In the genomic region with DNA sequence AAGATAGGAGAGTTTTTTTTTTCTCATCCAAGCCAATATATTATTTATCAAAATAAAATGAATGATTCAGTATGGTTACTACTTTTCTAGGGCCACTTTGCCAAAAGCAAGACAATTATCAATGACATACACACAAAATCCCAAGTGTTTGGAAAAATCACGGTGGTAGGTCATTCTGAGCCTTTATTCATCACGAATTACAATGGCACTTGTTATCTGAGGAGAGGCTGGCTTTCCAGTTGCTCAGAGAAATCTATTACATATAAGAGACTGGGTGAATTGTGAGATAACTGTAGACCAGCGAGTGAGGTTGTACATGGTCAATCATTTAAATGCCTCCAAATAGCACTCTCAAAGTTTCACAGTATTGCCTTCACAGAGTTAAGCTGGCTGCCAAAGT, we compare ENCODE assay signal across 23 cellular contexts. TPM values are rescaled to one million over a fixed set of nuclear protein-coding genes. Genes with fewer than 3 reads are reported as not detected.
"Had no signal": no experiment of that assay in that cellular context is flagged by ENCODE, and none has a peak within 500 bp of the region (broad histone marks: within the 10 kb centered on the region; RNA-seq: fewer than 3 reads in every experiment).

No MANE protein-coding gene starts in this region.

- DNase-seq: cerebellar nuclear complex; erythroblast; foreskin keratinocyte; heart left ventricle; immature natural killer cell; kidney; left cardiac atrium; left ventricle myocardium inferior; lower lobe of right lung; mesenchymal stem cell; naive thymus-derived CD4-positive, alpha-beta T cell; nephron progenitor cell; posterior cingulate gyrus; right cardiac atrium; small intestine; stimulated activated CD4-positive, alpha-beta T cell treated with anti-CD3 and anti-CD28 coated beads, Interleukin-12 subunit alpha, Interleukin-12 subunit beta, amount 100 ng/mL, for 4 hours; stimulated activated CD4-positive, alpha-beta T cell treated with anti-CD3 and anti-CD28 coated beads, Interleukin-2, amount 100 ng/mL, for 48 hours; stimulated activated CD8-positive, alpha-beta memory T cell treated with anti-CD3 and anti-CD28 coated beads, Interleukin-4, amount 100 ng/mL, for 48 hours; testis had no signal

- ATAC-seq: foreskin keratinocyte; heart left ventricle; left cardiac atrium; lower lobe of right lung; naive thymus-derived CD4-positive, alpha-beta T cell; right cardiac atrium; stimulated activated memory B cell treated with anti-CD40 and anti-IgM and Interleukin-4, amounts not matched to agents 10 μg/mL and 1 μg/mL and 100 μg/mL, for 72 hours had no signal

- H3K36me3 ChIP-seq: heart left ventricle, left ventricle myocardium inferior, lower lobe of right lung, tibial nerve had no signal

- H3K27me3 ChIP-seq: foreskin keratinocyte, heart left ventricle, testis, tibial nerve had no signal

- H3K4me3 Mint-ChIP-seq: dendritic cell treated with granulocyte-macrophage colony-stimulating factor and Interleukin-4, amounts not matched to agents 40 ng/mL and 50 ng/mL, for 4 days; immature natural killer cell; naive thymus-derived CD4-positive, alpha-beta T cell; nephron progenitor cell; stimulated activated memory B cell treated with anti-CD40 and anti-IgM and Interleukin-4, amounts not matched to agents 10 μg/mL and 1 μg/mL and 100 μg/mL, for 72 hours; stimulated activated naive CD8-positive, alpha-beta T cell treated with anti-CD3 and anti-CD28 coated beads, Interleukin-15, Interleukin-2, amounts not matched to agents 100 ng/mL and 50 ng/mL, for 24 hours had no signal

- H3K36me3 Mint-ChIP-seq: stimulated activated memory B cell treated with anti-CD40 and anti-IgM and Interleukin-4, amounts not matched to agents 10 μg/mL and 1 μg/mL and 100 μg/mL, for 72 hours had no signal

- H3K27ac Mint-ChIP-seq: dendritic cell treated with granulocyte-macrophage colony-stimulating factor and Interleukin-4, amounts not matched to agents 40 ng/mL and 50 ng/mL, for 4 days; immature natural killer cell; naive thymus-derived CD4-positive, alpha-beta T cell; nephron progenitor cell; stimulated activated memory B cell treated with anti-CD40 and anti-IgM and Interleukin-4, amounts not matched to agents 10 μg/mL and 1 μg/mL and 100 μg/mL, for 72 hours; stimulated activated naive CD8-positive, alpha-beta T cell treated with anti-CD3 and anti-CD28 coated beads, Interleukin-15, Interleukin-2, amounts not matched to agents 100 ng/mL and 50 ng/mL, for 24 hours had no signal

- H3K4me3 ChIP-seq: heart left ventricle, left ventricle myocardium inferior, lower lobe of right lung, testis, tibial nerve had no signal

- H3K4me1 Mint-ChIP-seq: immature natural killer cell; naive thymus-derived CD4-positive, alpha-beta T cell; stimulated activated memory B cell treated with anti-CD40 and anti-IgM and Interleukin-4, amounts not matched to agents 10 μg/mL and 1 μg/mL and 100 μg/mL, for 72 hours had no signal

- H3K27me3 Mint-ChIP-seq: dendritic cell treated with granulocyte-macrophage colony-stimulating factor and Interleukin-4, amounts not matched to agents 40 ng/mL and 50 ng/mL, for 4 days; stimulated activated naive CD8-positive, alpha-beta T cell treated with anti-CD3 and anti-CD28 coated beads, Interleukin-15, Interleukin-2, amounts not matched to agents 100 ng/mL and 50 ng/mL, for 24 hours had no signal

- H3K9me3 Mint-ChIP-seq: dendritic cell treated with granulocyte-macrophage colony-stimulating factor and Interleukin-4, amounts not matched to agents 40 ng/mL and 50 ng/mL, for 4 days had no signal

- H3K4me1 ChIP-seq: foreskin keratinocyte, heart left ventricle, left ventricle myocardium inferior, lower lobe of right lung, testis, tibial nerve had no signal

- H3K27ac ChIP-seq: foreskin keratinocyte, heart left ventricle, left ventricle myocardium inferior, lower lobe of right lung, testis, tibial nerve had no signal

RNA-seq across cellular contexts. Expression of gene FGF12, which starts 20.4 kb away (rescaled TPM):
- total RNA-seq: naive thymus-derived CD4-positive, alpha-beta T cell had no signal
- polyA plus RNA-seq: immature natural killer cell; naive thymus-derived CD4-positive, alpha-beta T cell had no signal
